ENCODE assay signal across 1 cellular context in the genomic region with DNA sequence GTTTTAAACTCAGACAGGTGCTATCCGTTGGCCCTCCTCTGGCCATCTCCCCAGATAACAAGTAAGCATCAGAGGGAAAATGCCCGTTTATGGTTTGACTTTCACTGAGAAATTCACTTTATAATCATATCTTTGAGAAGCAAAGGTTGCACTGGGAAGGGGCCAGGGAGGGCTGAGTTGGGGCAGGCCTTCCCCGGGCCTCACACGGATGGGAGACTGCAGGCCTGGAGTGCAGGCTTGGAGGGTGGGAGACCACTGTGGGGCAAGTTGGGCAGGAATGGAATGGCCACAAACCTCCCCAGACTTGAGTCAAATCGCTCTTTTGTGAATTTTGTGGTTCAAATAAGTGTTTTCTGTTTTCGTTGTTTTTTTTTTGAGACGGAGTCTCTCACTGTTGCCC.
TF ChIP-seq lines count a peak whose summit lies in the region.

No MANE protein-coding gene starts in this region.

TF ChIP-seq in WTC11, 78 proteins besides CTCF, POLR2A, EP300 and RAD21 (continued from another document):
- TF ChIP-seq, protein P1, sequence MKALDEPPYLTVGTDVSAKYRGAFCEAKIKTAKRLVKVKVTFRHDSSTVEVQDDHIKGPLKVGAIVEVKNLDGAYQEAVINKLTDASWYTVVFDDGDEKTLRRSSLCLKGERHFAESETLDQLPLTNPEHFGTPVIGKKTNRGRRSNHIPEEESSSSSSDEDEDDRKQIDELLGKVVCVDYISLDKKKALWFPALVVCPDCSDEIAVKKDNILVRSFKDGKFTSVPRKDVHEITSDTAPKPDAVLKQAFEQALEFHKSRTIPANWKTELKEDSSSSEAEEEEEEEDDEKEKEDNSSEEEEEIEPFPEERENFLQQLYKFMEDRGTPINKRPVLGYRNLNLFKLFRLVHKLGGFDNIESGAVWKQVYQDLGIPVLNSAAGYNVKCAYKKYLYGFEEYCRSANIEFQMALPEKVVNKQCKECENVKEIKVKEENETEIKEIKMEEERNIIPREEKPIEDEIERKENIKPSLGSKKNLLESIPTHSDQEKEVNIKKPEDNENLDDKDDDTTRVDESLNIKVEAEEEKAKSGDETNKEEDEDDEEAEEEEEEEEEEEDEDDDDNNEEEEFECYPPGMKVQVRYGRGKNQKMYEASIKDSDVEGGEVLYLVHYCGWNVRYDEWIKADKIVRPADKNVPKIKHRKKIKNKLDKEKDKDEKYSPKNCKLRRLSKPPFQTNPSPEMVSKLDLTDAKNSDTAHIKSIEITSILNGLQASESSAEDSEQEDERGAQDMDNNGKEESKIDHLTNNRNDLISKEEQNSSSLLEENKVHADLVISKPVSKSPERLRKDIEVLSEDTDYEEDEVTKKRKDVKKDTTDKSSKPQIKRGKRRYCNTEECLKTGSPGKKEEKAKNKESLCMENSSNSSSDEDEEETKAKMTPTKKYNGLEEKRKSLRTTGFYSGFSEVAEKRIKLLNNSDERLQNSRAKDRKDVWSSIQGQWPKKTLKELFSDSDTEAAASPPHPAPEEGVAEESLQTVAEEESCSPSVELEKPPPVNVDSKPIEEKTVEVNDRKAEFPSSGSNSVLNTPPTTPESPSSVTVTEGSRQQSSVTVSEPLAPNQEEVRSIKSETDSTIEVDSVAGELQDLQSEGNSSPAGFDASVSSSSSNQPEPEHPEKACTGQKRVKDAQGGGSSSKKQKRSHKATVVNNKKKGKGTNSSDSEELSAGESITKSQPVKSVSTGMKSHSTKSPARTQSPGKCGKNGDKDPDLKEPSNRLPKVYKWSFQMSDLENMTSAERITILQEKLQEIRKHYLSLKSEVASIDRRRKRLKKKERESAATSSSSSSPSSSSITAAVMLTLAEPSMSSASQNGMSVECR (CRISPR knock-in tag; IDR thresholded peaks at IDR 0.05; ENCODE audit: borderline replicate concordance): no peak
- no peak for TF ChIP-seq ESRRA (CRISPR knock-in tag; IDR thresholded peaks at IDR 0.05; ENCODE audit: borderline replicate concordance)
- no peak for TF ChIP-seq SP1 (CRISPR knock-in tag; conservative IDR thresholded peaks at IDR 0.05)
- no peak for TF ChIP-seq NR1H2 (CRISPR knock-in tag; IDR thresholded peaks at IDR 0.05)
- TF ChIP-seq ZNF232 (CRISPR knock-in tag; IDR thresholded peaks at IDR 0.05): no peak
- TF ChIP-seq, protein P2, sequence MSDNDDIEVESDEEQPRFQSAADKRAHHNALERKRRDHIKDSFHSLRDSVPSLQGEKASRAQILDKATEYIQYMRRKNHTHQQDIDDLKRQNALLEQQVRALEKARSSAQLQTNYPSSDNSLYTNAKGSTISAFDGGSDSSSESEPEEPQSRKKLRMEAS (CRISPR knock-in tag; IDR thresholded peaks at IDR 0.05): no peak
- no peak for TF ChIP-seq MYBL2 (CRISPR knock-in tag; IDR thresholded peaks at IDR 0.05)
- no peak for TF ChIP-seq NR3C1 (CRISPR knock-in tag; conservative IDR thresholded peaks at IDR 0.05; ENCODE audit: low read depth)
- TF ChIP-seq ATF1 (CRISPR knock-in tag; IDR thresholded peaks at IDR 0.05): no peak
- TF ChIP-seq ZBTB21 (CRISPR knock-in tag; IDR thresholded peaks at IDR 0.05; ENCODE audit: borderline replicate concordance): no peak
- TF ChIP-seq, protein P3, sequence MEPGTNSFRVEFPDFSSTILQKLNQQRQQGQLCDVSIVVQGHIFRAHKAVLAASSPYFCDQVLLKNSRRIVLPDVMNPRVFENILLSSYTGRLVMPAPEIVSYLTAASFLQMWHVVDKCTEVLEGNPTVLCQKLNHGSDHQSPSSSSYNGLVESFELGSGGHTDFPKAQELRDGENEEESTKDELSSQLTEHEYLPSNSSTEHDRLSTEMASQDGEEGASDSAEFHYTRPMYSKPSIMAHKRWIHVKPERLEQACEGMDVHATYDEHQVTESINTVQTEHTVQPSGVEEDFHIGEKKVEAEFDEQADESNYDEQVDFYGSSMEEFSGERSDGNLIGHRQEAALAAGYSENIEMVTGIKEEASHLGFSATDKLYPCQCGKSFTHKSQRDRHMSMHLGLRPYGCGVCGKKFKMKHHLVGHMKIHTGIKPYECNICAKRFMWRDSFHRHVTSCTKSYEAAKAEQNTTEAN (CRISPR knock-in tag; IDR thresholded peaks at IDR 0.05): no peak
- TF ChIP-seq TCF7 (CRISPR knock-in tag; IDR thresholded peaks at IDR 0.05; ENCODE audit: low read depth): no peak
